8 cellular contexts compared by ENCODE assay signal in genomic region chr22:38872831-38873248, GRCh38. TPM values are rescaled to one million over a fixed set of nuclear protein-coding genes. Genes with fewer than 3 reads are reported as not detected.
DNase-seq lines count a peak whose midpoint lies in the region; ATAC-seq and TF ChIP-seq lines count a peak whose summit lies in the region.

No MANE protein-coding gene starts in this region.

- peaks cover 6% of the 10 kb centered on the region for H3K36me3 Mint-ChIP-seq in activated naive CD4-positive, alpha-beta T cell treated with anti-CD3 and anti-CD28 coated beads, Interleukin-2, amount 50 U/mL, for 24 hours

- intact Hi-C loops in testis (cut with DNase I; ENCODE audit: low total_unique reads) = loop anchor here (10.0 kb wide), 1 partner anchor 52 kb away; no protein-coding TSS in a partner anchor

- H3K27me3 Mint-ChIP-seq in activated naive CD4-positive, alpha-beta T cell treated with anti-CD3 and anti-CD28 coated beads, Interleukin-2, amount 50 U/mL, for 24 hours = no peaks in the 10 kb centered on the region

- peak; percentile 13 for ATAC-seq in lung (ENCODE audit: insufficient read depth, low FRiP score)
- no peak for ATAC-seq in HG03469 (IDR thresholded peaks at IDR 0.05; ENCODE audit: unreplicated experiment)

- 0 to 1% methylated on average over 30 to 37 of the region's 37 CpGs for WGBS in lung, 2 donors
- 1% methylated on average over 26 to 37 of the region's 37 CpGs for WGBS in testis, 2 donors

- peaks cover 60% of the 10 kb centered on the region for H3K4me1 Mint-ChIP-seq in activated naive CD4-positive, alpha-beta T cell treated with anti-CD3 and anti-CD28 coated beads, Interleukin-2, amount 50 U/mL, for 24 hours

- H3K4me3 Mint-ChIP-seq in activated naive CD4-positive, alpha-beta T cell treated with anti-CD3 and anti-CD28 coated beads, Interleukin-2, amount 50 U/mL, for 24 hours = peak overlapping the region; percentile 94

- H3K27ac Mint-ChIP-seq in activated naive CD4-positive, alpha-beta T cell treated with anti-CD3 and anti-CD28 coated beads, Interleukin-2, amount 50 U/mL, for 24 hours = peak overlapping the region; percentile 90

- H3K9me3 ChIP-seq in Peyer's patch (no peaks in the 10 kb centered on the region), lung (ENCODE audit: control insufficient read depth in 2 of 2, insufficient read depth in 1 of 2, low read length in 1 of 2) (no peaks in the 10 kb centered on the region), testis (no peaks in the 10 kb centered on the region)
- H3K9me3 ChIP-seq in effector memory CD4-positive, alpha-beta T cell (ENCODE audit: control insufficient read depth, low read length) = no peaks in the 10 kb centered on the region

- H3K9me3 Mint-ChIP-seq in activated naive CD4-positive, alpha-beta T cell treated with anti-CD3 and anti-CD28 coated beads, Interleukin-2, amount 50 U/mL, for 24 hours = no peaks in the 10 kb centered on the region

- no peak for TF ChIP-seq CTCF in Peyer's patch (IDR thresholded peaks at IDR 0.05)
- no peak for TF ChIP-seq CTCF in lung (IDR thresholded peaks at IDR 0.05; ENCODE audit: control extremely low read depth, extremely low read depth)
- TF ChIP-seq CTCF in testis (IDR thresholded peaks at IDR 0.05) = no peak

- H3K4me1 ChIP-seq in Peyer's patch (peaks cover 0 to 26% (median 10%) of the 10 kb centered on the region in 4 donors), lung (ENCODE audit: control insufficient read depth in 2 of 2, insufficient read depth in 2 of 2, low read length in 2 of 2) (peaks cover 0 to 2% of the 10 kb centered on the region in 2 donors), testis (peaks cover 24% of the 10 kb centered on the region)
- peaks cover 41% of the 10 kb centered on the region for H3K4me1 ChIP-seq in effector memory CD4-positive, alpha-beta T cell (ENCODE audit: control insufficient read depth, insufficient read depth, low read length, poor library complexity, severe bottlenecking)

- H3K27ac ChIP-seq in Peyer's patch = peak overlapping the region; percentile 83 to 86 (median 85)
- H3K27ac ChIP-seq in effector memory CD4-positive, alpha-beta T cell (ENCODE audit: insufficient read depth, low read length, poor library complexity, severe bottlenecking) = peak overlapping the region; percentile 79
- peak overlapping the region; percentile 93 to 94 for H3K27ac ChIP-seq in lung (ENCODE audit: low read depth in 1 of 2, low read length in 1 of 2)
- H3K27ac ChIP-seq in testis = peak overlapping the region; percentile 93 to 96

- DNase-seq in activated naive CD4-positive, alpha-beta T cell treated with anti-CD3 and anti-CD28 coated beads, Interleukin-2, amount 50 U/mL, for 16 hours = no peak
- DNase-seq in Peyer's patch (peak in 2 of 3 donors; percentile 47 to 62), lung (ENCODE audit: low spot score) (peak; percentile 68), testis (peak; percentile 77), NCI-H226 (no peak)
- no peak for DNase-seq in effector memory CD4-positive, alpha-beta T cell

- no peaks in the 10 kb centered on the region for H3K27me3 ChIP-seq in Peyer's patch
- no peaks in the 10 kb centered on the region for H3K27me3 ChIP-seq in effector memory CD4-positive, alpha-beta T cell (replicated peaks; ENCODE audit: control insufficient read depth, insufficient read depth, low read length, poor library complexity, severe bottlenecking)
- H3K27me3 ChIP-seq in lung (ENCODE audit: control insufficient read depth, insufficient read depth) = no peaks in the 10 kb centered on the region
- H3K27me3 ChIP-seq in testis = no peaks in the 10 kb centered on the region

- no peak for TF ChIP-seq POLR2A in Peyer's patch (IDR thresholded peaks at IDR 0.05)
- TF ChIP-seq POLR2A in testis (IDR thresholded peaks at IDR 0.05) = no peak

- H3K4me3 ChIP-seq in Peyer's patch = peak overlapping the region; percentile 57 to 92 (median 80)
- H3K4me3 ChIP-seq in effector memory CD4-positive, alpha-beta T cell (ENCODE audit: insufficient read depth, low read depth, low read length, poor library complexity, severe bottlenecking) = peak overlapping the region; percentile 90
- peak overlapping the region; percentile 75 for H3K4me3 ChIP-seq in lung
- peak overlapping the region; percentile 87 to 91 for H3K4me3 ChIP-seq in testis

- no peaks in the 10 kb centered on the region for H3K36me3 ChIP-seq in Peyer's patch
- H3K36me3 ChIP-seq in effector memory CD4-positive, alpha-beta T cell (ENCODE audit: control insufficient read depth, insufficient read depth, low read length) = peaks cover 15% of the 10 kb centered on the region
- peaks cover 0 to 11% of the 10 kb centered on the region in 2 donors for H3K36me3 ChIP-seq in lung (ENCODE audit: control insufficient read depth in 2 of 2, insufficient read depth in 2 of 2, low read length in 2 of 2)
- no peaks in the 10 kb centered on the region for H3K36me3 ChIP-seq in testis (ENCODE audit: low read depth, missing control alignments)

RNA-seq across cellular contexts. Expression of gene CBX6, which starts 0.8 kb away (rescaled TPM):
- total RNA-seq in Peyer's patch = 10 to 100 TPM in 2 of 4 donors, 1 to 10 TPM in 2; 7.0 to 35.5 (median 10.7) TPM
- 10 to 100 TPM; 14.6 to 79.2 TPM for total RNA-seq in lung
- polyA plus RNA-seq in lung = 10 to 100 TPM; 18.8 to 27.9 TPM
- total RNA-seq in testis = 10 to 100 TPM; 30.1 to 33.1 TPM
- 18.7 TPM for polyA plus RNA-seq in testis (ENCODE audit: insufficient read depth, low read depth, low replicate concordance)

RNA-seq across cellular contexts. Expression of gene NPTXR, which starts 29.0 kb away (rescaled TPM):
- 1 to 10 TPM in 2 of 4 donors, under 1 TPM in 2; 0.53 to 2.8 (median 1.1) TPM for total RNA-seq in Peyer's patch
- total RNA-seq in lung = 1 to 10 TPM; 4.2 to 5.8 TPM
- 1 to 10 TPM in 1 of 2 donors, under 1 TPM in 1; 0.98 to 1.5 TPM for polyA plus RNA-seq in lung
- total RNA-seq in testis = 10 to 100 TPM; 12.6 to 14.1 TPM
- polyA plus RNA-seq in testis (ENCODE audit: insufficient read depth, low read depth, low replicate concordance) = 3.9 TPM

Comparison
In these comparisons a context has a peak if more than half of its experiments do, and no peak if none do; other contexts are left out.
1. DNase-seq: peak in Peyer's patch (2 of 3), lung (single experiment) and testis (single experiment); none in activated naive CD4-positive, alpha-beta T cell treated with anti-CD3 and anti-CD28 coated beads, Interleukin-2, amount 50 U/mL, for 16 hours (single experiment), effector memory CD4-positive, alpha-beta T cell (0 of 3) and NCI-H226 (single experiment).
2. Peak in every context shown above with its lines, with median percentiles within 50 percentile points of each other: H3K27ac ChIP-seq and H3K4me3 ChIP-seq.